In genomic region chr5:72235725-72236124, GRCh38 we compare ENCODE assay signal across 24 cellular contexts.
A peak's percentile ranks its signal among the peaks of the same experiment; 100 is the strongest.
DNase-seq lines count a peak whose midpoint lies in the region; ATAC-seq, FAIRE-seq and TF ChIP-seq lines count a peak whose summit lies in the region.
"Had no signal": no experiment of that assay in that cellular context is flagged by ENCODE, and none has a peak within 500 bp of the region (broad histone marks: within the 10 kb centered on the region; RNA-seq: fewer than 3 reads in every experiment).

No MANE protein-coding gene starts in this region.

- TF ChIP-seq POLR2A in GM12891 (IDR thresholded peaks at IDR 0.05; ENCODE audit: low read depth, low read length) (no peak), stomach (IDR thresholded peaks at IDR 0.05) (no peak), tibial nerve (IDR thresholded peaks at IDR 0.05) (no peak)

- intact Hi-C loops in psoas muscle (cut with DNase I): no loop called here
- intact Hi-C loops in stomach (cut with DNase I; ENCODE audit: low total_unique reads): no loop called here

- TF ChIP-seq EP300 in stomach (IDR thresholded peaks at IDR 0.05) (no peak), tibial nerve (IDR thresholded peaks at IDR 0.05) (no peak)

- TF ChIP-seq CTCF in RWPE2 (IDR thresholded peaks at IDR 0.05; ENCODE audit: poor library complexity, severe bottlenecking): no peak
- TF ChIP-seq CTCF in foreskin fibroblast (IDR thresholded peaks at IDR 0.05; ENCODE audit: low read depth, low read length): no peak
- TF ChIP-seq CTCF in psoas muscle (IDR thresholded peaks at IDR 0.05): no peak
- no peak for TF ChIP-seq CTCF in stomach (IDR thresholded peaks at IDR 0.05)
- no peak for TF ChIP-seq CTCF in right atrium auricular region (IDR thresholded peaks at IDR 0.05)
- TF ChIP-seq CTCF in tibial nerve (IDR thresholded peaks at IDR 0.05): no peak

- no peak for ATAC-seq in RWPE2 (ENCODE audit: low read depth)
- no peak for ATAC-seq in psoas muscle
- ATAC-seq in GM18858 (IDR thresholded peaks at IDR 0.05; ENCODE audit: unreplicated experiment): no peak
- ATAC-seq: stimulated activated effector memory CD8-positive, alpha-beta T cell treated with anti-CD3 and anti-CD28 coated beads, Interleukin-12 subunit alpha, Interleukin-12 subunit beta, amount 100 ng/mL, for 72 hours had no signal

- H3K4me3 ChIP-seq in RWPE2 (ENCODE audit: severe bottlenecking) (no peak overlapping the region), foreskin fibroblast (ENCODE audit: low read depth in 1 of 2, low read length in 2 of 2) (no peak overlapping the region), psoas muscle (no peak overlapping the region), stomach (no peak overlapping the region), right atrium auricular region (no peak overlapping the region), tibial nerve (no peak overlapping the region)
- H3K4me3 ChIP-seq: SK-N-MC, suprapubic skin had no signal

- H3K36me3 ChIP-seq in RWPE2 (ENCODE audit: low read depth) (peaks cover 67% of the 10 kb centered on the region), psoas muscle (ENCODE audit: insufficient read depth in 1 of 2, low read depth in 1 of 2) (peaks cover 0 to 32% of the 10 kb centered on the region in 2 donors), stomach (peaks cover 0 to 52% (median 33%) of the 10 kb centered on the region in 4 donors), right atrium auricular region (no peaks in the 10 kb centered on the region), tibial nerve (peaks cover 0 to 32% (median 0%) of the 10 kb centered on the region in 3 donors)

- 76 to 97% (median 87%) methylated on average over 1 of the region's 1 CpG for WGBS in psoas muscle, 3 donors
- WGBS in stomach, 5 donors: 91 to 97% (median 96%) methylated on average over 1 of the region's 1 CpG
- 86 to 93% methylated on average over 1 of the region's 1 CpG for WGBS in tibial nerve, 2 donors

- H3K4me1 ChIP-seq in RWPE2 (ENCODE audit: insufficient read depth, poor library complexity, severe bottlenecking): peaks cover 18% of the 10 kb centered on the region
- peaks cover 22% of the 10 kb centered on the region for H3K4me1 ChIP-seq in psoas muscle
- H3K4me1 ChIP-seq in stomach: peaks cover 0 to 27% (median 12%) of the 10 kb centered on the region in 4 donors
- peaks cover 0 to 19% of the 10 kb centered on the region in 2 donors for H3K4me1 ChIP-seq in right atrium auricular region
- peaks cover 0 to 24% (median under 1%) of the 10 kb centered on the region in 4 donors for H3K4me1 ChIP-seq in tibial nerve

- H3K27me3 ChIP-seq in RWPE2 (ENCODE audit: insufficient read depth, poor library complexity, severe bottlenecking): no peaks in the 10 kb centered on the region
- no peaks in the 10 kb centered on the region for H3K27me3 ChIP-seq in psoas muscle (ENCODE audit: insufficient read depth in 3 of 3, low read length in 2 of 3)
- H3K27me3 ChIP-seq in stomach: no peaks in the 10 kb centered on the region
- H3K27me3 ChIP-seq in right atrium auricular region: no peaks in the 10 kb centered on the region
- no peaks in the 10 kb centered on the region for H3K27me3 ChIP-seq in tibial nerve
- H3K27me3 ChIP-seq: suprapubic skin had no signal

- H3K9me3 ChIP-seq in RWPE2 (ENCODE audit: severe bottlenecking) (no peaks in the 10 kb centered on the region), psoas muscle (no peaks in the 10 kb centered on the region), stomach (no peaks in the 10 kb centered on the region), right atrium auricular region (no peaks in the 10 kb centered on the region), tibial nerve (no peaks in the 10 kb centered on the region)
- H3K9me3 ChIP-seq: suprapubic skin had no signal

- DNase-seq in GM12891 (ENCODE audit: insufficient read length, low spot score) (no peak), RWPE2 (ENCODE audit: low spot score) (no peak), foreskin fibroblast (peak; percentile 29 to 33), psoas muscle (no peak), stomach (no peak), right atrium auricular region (ENCODE audit: low spot score) (no peak), tibial nerve (ENCODE audit: low spot score in 2 of 2) (no peak)
- DNase-seq: activated CD8-positive, alpha-beta memory T cell treated with anti-CD3 and anti-CD28 coated beads for 24 hours; activated gamma-delta T cell; activated naive CD8-positive, alpha-beta T cell treated with anti-CD3 and anti-CD28 coated beads, Interleukin-2, amount 50 U/mL, for 24 hours; activated T-cell treated with anti-CD3 and anti-CD28 coated beads, Interleukin-2, amount 50 U/mL, for 1 hour; Kasumi-1; kidney glomerular epithelial cell; NCI-H1694; NCI-H524 treated with DMSO at 0.1 percent for 48 hours; stimulated activated CD4-positive, alpha-beta T cell treated with anti-CD3 and anti-CD28 coated beads, Interleukin-1b, Interleukin-23, amount 100 ng/mL, for 48 hours had no signal

- FAIRE-seq in GM12891 (lab: Jason Lieb, UNC): peak; percentile 56
- FAIRE-seq: colon, urothelium cell line had no signal

- peak overlapping the region; percentile 24 for H3K27ac ChIP-seq in RWPE2 (ENCODE audit: poor library complexity, severe bottlenecking)
- H3K27ac ChIP-seq in psoas muscle: peak overlapping the region; percentile 9
- H3K27ac ChIP-seq in stomach: no peak overlapping the region
- no peak overlapping the region for H3K27ac ChIP-seq in right atrium auricular region
- no peak overlapping the region for H3K27ac ChIP-seq in tibial nerve
- H3K27ac ChIP-seq: C4-2B, RWPE1, SK-N-MC, suprapubic skin had no signal

TF ChIP-seq in GM12891, 5 proteins besides CTCF, POLR2A, EP300 and RAD21:
- TF ChIP-seq SPI1 (IDR thresholded peaks at IDR 0.05; ENCODE audit: low read depth, low read length) (no peak), POU2F2 (IDR thresholded peaks at IDR 0.05; ENCODE audit: low read depth, low read length) (no peak), POLR2AphosphoS5 (IDR thresholded peaks at IDR 0.05; ENCODE audit: low read depth, low read length) (no peak), PAX5 (IDR thresholded peaks at IDR 0.05; ENCODE audit: insufficient read depth, low read length, severe bottlenecking) (no peak), TAF1 (IDR thresholded peaks at IDR 0.05; ENCODE audit: low read depth, low read length) (no peak)

Comparison
In these comparisons a context has a peak if more than half of its experiments do, and no peak if none do; other contexts are left out.
1. DNase-seq: peak in foreskin fibroblast (2 of 2); none in GM12891 (single experiment), RWPE2 (single experiment), psoas muscle (0 of 2), stomach (single experiment), right atrium auricular region (single experiment) and tibial nerve (0 of 2).
2. H3K27ac ChIP-seq: peak in RWPE2 (single experiment) and psoas muscle (single experiment); none in stomach (0 of 5), right atrium auricular region (0 of 2) and tibial nerve (0 of 4).